In the genomic region with DNA sequence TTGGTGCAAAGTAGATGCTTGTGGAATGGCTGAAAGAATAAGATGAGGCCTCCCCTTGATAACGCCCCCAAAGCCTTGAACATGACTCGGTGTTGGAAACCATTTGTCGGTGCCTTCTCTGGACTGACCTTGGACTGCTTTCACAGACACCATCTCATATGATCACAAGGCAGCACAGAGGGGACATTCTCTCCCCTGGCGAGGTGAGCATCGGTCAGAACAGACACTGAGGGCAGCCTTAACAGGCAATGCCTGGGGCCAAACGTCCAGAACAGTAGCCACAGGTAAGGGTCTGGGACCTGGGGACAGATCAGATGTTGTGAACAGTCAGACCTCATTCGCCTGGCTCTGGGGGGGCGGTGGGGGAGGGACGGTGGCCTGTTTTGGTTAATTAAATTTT, we compare ENCODE assay signal across 24 cellular contexts. TPM values are rescaled to one million over a fixed set of nuclear protein-coding genes. Genes with fewer than 3 reads are reported as not detected.
DNase-seq lines count a peak whose midpoint lies in the region; ATAC-seq, FAIRE-seq and TF ChIP-seq lines count a peak whose summit lies in the region.
"Had no signal": no experiment of that assay in that cellular context is flagged by ENCODE, and none has a peak within 500 bp of the region (broad histone marks: within the 10 kb centered on the region; RNA-seq: fewer than 3 reads in every experiment).

No MANE protein-coding gene starts in this region.

- 80 to 90% (median 83%) methylated on average over 7 to 9 of the region's 9 CpGs for WGBS in spleen, 5 donors

- ATAC-seq in CD4-positive, alpha-beta T cell (ENCODE audit: poor library complexity) = no peak
- no peak for ATAC-seq in HG02884 (IDR thresholded peaks at IDR 0.05; ENCODE audit: unreplicated experiment)
- ATAC-seq: A549 had no signal

- H3K4me1 Mint-ChIP-seq in CD4-positive, alpha-beta T cell (ENCODE audit: low read depth) = peaks cover 12% of the 10 kb centered on the region
- H3K4me1 Mint-ChIP-seq in brain (peaks cover 18% of the 10 kb centered on the region), nephron (peaks cover 4% of the 10 kb centered on the region), HFFc6 (ENCODE audit: low read depth) (peaks cover 9% of the 10 kb centered on the region)

- peaks cover 10% of the 10 kb centered on the region for H3K27me3 ChIP-seq in CD4-positive, alpha-beta T cell (ENCODE audit: control insufficient read depth, insufficient read depth, low read length)
- peaks cover 0 to 17% (median 13%) of the 10 kb centered on the region in 7 donors for H3K27me3 ChIP-seq in spleen (replicated peaks in 1 of 7)
- H3K27me3 ChIP-seq: BLaER1 had no signal

- peaks cover 12% of the 10 kb centered on the region for H3K36me3 Mint-ChIP-seq in CD4-positive, alpha-beta T cell (ENCODE audit: low read depth)
- H3K36me3 Mint-ChIP-seq in brain (no peaks in the 10 kb centered on the region), nephron (ENCODE audit: low read depth) (peaks cover 2% of the 10 kb centered on the region), HFFc6 (ENCODE audit: low read depth) (no peaks in the 10 kb centered on the region)

- no peaks in the 10 kb centered on the region for H3K36me3 ChIP-seq in spleen

- H3K27ac ChIP-seq in CD4-positive, alpha-beta T cell (ENCODE audit: low read depth, low read length) = no peak overlapping the region
- H3K27ac ChIP-seq in spleen = no peak overlapping the region
- H3K27ac ChIP-seq: A549, BLaER1, RWPE1 had no signal

- H3K27ac Mint-ChIP-seq in CD4-positive, alpha-beta T cell = no peak overlapping the region
- peak overlapping the region in 1 of 5 experiments; percentile 25 for H3K27ac Mint-ChIP-seq in brain
- no peak overlapping the region for H3K27ac Mint-ChIP-seq in nephron
- H3K27ac Mint-ChIP-seq in HFFc6 = no peak overlapping the region

- DNase-seq in CD4-positive, alpha-beta T cell = no peak
- DNase-seq in spleen (peak; percentile 41), HFFc6 (no peak), dermis blood vessel endothelial cell (no peak), GM12892 (ENCODE audit: insufficient read length) (no peak)
- DNase-seq: Caco-2; CD4-positive, alpha-beta memory T cell; DMS 273 treated with DMSO at 0.1 percent for 48 hours; DMS79 treated with DMSO at 0.1 percent for 48 hours; KBM-7; NCI-H1092; NCI-H1436; NCI-H2029; NCI-H2227 treated with DMSO at 0.1 percent for 48 hours; NCI-H510A treated with DMSO at 0.1 percent for 48 hours; NCI-H774; NK-92 treated with Interleukin-12 subunit alpha and Interleukin-12 subunit beta, amount 100 ng/mL, for 24 hours; SHP77 treated with DMSO at 0.1 percent for 48 hours had no signal

- no peak for TF ChIP-seq CTCF in CD4-positive, alpha-beta T cell (IDR thresholded peaks at IDR 0.05)
- no peak for TF ChIP-seq CTCF in brain (conservative IDR thresholded peaks at IDR 0.05)
- no peak for TF ChIP-seq CTCF in nephron (IDR thresholded peaks at IDR 0.05; ENCODE audit: unreplicated experiment in 3 of 3)
- TF ChIP-seq CTCF in spleen (IDR thresholded peaks at IDR 0.05 in 8 of 11, conservative IDR thresholded peaks at IDR 0.05 in 3 of 11) = no peak
- no peak for TF ChIP-seq CTCF in HFFc6 (IDR thresholded peaks at IDR 0.05)

- POLR2A ChIA-PET in CD4-positive, alpha-beta T cell (lab: Charles Lee) = no interaction called here

- peaks cover 10 to 34% (median 21%) of the 10 kb centered on the region in 6 donors for H3K4me1 ChIP-seq in spleen
- H3K4me1 ChIP-seq: Caco-2 had no signal

- peaks cover 13% of the 10 kb centered on the region for H3K27me3 Mint-ChIP-seq in CD4-positive, alpha-beta T cell
- H3K27me3 Mint-ChIP-seq in brain (peaks cover 34% of the 10 kb centered on the region), nephron (ENCODE audit: low read depth) (peaks cover 17% of the 10 kb centered on the region), HFFc6 (ENCODE audit: insufficient read depth) (peaks cover 6% of the 10 kb centered on the region)

- intact Hi-C loops in CD4-positive, alpha-beta T cell (cut with DNase I, micrococcal nuclease) = loop anchor here in 1 of 2 experiments (5.0 kb wide), 2 partner anchors 593 to 1758 kb away; a partner anchor contains a TSS
- intact Hi-C loops in spleen (cut with DNase I; ENCODE audit: low total_unique reads) = no loop called here

- FAIRE-seq in GM12892 (lab: Jason Lieb, UNC) = no peak
- FAIRE-seq: A549 had no signal

- TF ChIP-seq POLR2A in spleen (IDR thresholded peaks at IDR 0.05) (no peak), GM12892 (IDR thresholded peaks at IDR 0.05; ENCODE audit: low read depth, low read length) (no peak)

- H3K9me3 ChIP-seq in CD4-positive, alpha-beta T cell (ENCODE audit: control insufficient read depth, low read length) = no peaks in the 10 kb centered on the region
- H3K9me3 ChIP-seq in spleen = no peaks in the 10 kb centered on the region
- H3K9me3 ChIP-seq: A549, BLaER1, Caco-2 had no signal

- CTCF ChIA-PET in CD4-positive, alpha-beta T cell (lab: Charles Lee) = no interaction called here

- H3K4me3 Mint-ChIP-seq in CD4-positive, alpha-beta T cell = peak overlapping the region; percentile 81
- H3K4me3 Mint-ChIP-seq in brain (peak overlapping the region in 4 of 5 experiments; percentile 15 to 77 (median 48)), nephron (peak overlapping the region; percentile 56 to 71 (median 59)), HFFc6 (no peak overlapping the region)

- no peak overlapping the region for H3K4me3 ChIP-seq in spleen
- H3K4me3 ChIP-seq: A549, BLaER1 had no signal

- H3K9me3 Mint-ChIP-seq in CD4-positive, alpha-beta T cell = no peaks in the 10 kb centered on the region
- H3K9me3 Mint-ChIP-seq in brain = no peaks in the 10 kb centered on the region
- H3K9me3 Mint-ChIP-seq in nephron = no peaks in the 10 kb centered on the region
- no peaks in the 10 kb centered on the region for H3K9me3 Mint-ChIP-seq in HFFc6

RNA-seq across cellular contexts. Expression of a gene that starts 2.8 kb away (rescaled TPM):
- total RNA-seq in CD4-positive, alpha-beta T cell = 10 to 100 TPM; 47.9 to 48.3 TPM
- 32.3 TPM for polyA plus RNA-seq in brain (ENCODE audit: insufficient read depth, low read depth, low replicate concordance)
- total RNA-seq in spleen = 10 to 100 TPM; 50.1 to 73.4 (median 60.9) TPM
- 10 to 100 TPM in 1 of 3 donors, 1 to 10 TPM in 2; 8.4 to 14.3 (median 9.2) TPM for polyA plus RNA-seq in spleen
- 10 to 100 TPM; 26.6 to 35.5 (median 28.7) TPM for total RNA-seq in HFFc6 (2021; fragmentation: NEBNext Ultra II Directional; extraction: Animal tissue kit (Norgen Biotek cat#: 25700))
- 24.2 and 47.0 TPM in 2 replicates for total RNA-seq in dermis blood vessel endothelial cell
- polyA plus RNA-seq in GM12892 (2012; ENCODE audit: missing spikeins) = 14.8 TPM

RNA-seq across cellular contexts. Expression of a gene that starts 5.7 kb away (rescaled TPM):
- total RNA-seq in CD4-positive, alpha-beta T cell = under 1 TPM in 1 of 2 experiments, not detected in 1; 0.39 TPM
- 62.5 TPM for polyA plus RNA-seq in brain (ENCODE audit: insufficient read depth, low read depth, low replicate concordance)
- under 1 TPM in 4 of 7 donors, not detected in 3; 0.37 to 0.55 (median 0.38) TPM for total RNA-seq in spleen
- under 1 TPM; 0.11 to 0.29 (median 0.17) TPM for polyA plus RNA-seq in spleen
- 10 to 100 TPM in 5 of 6 experiments, 1 to 10 TPM in 1; 5.6 to 13.1 (median 11.8) TPM for total RNA-seq in HFFc6 (2021; fragmentation: NEBNext Ultra II Directional; extraction: Animal tissue kit (Norgen Biotek cat#: 25700))
- total RNA-seq in dermis blood vessel endothelial cell = not detected in 2 replicates
- polyA plus RNA-seq in GM12892 (2012; ENCODE audit: missing spikeins) = not detected
- total RNA-seq: Caco-2; CD4-positive, alpha-beta memory T cell had no signal
- polyA plus RNA-seq: CD4-positive, alpha-beta memory T cell had no signal
